ENCODE assay signal across 8 cellular contexts in genomic region chr9:98867434-98868168, GRCh38.
DNase-seq lines count a peak whose midpoint lies in the region; ATAC-seq, FAIRE-seq and TF ChIP-seq lines count a peak whose summit lies in the region.

No MANE protein-coding gene starts in this region.

- peak; percentile 94 for DNase-seq in HCEC 1CT
- DNase-seq in SK-MEL-5 (ENCODE audit: low read depth, low spot score), result peak; percentile 29
- no peak for DNase-seq in glutamatergic neuron
- peak; percentile 11 for DNase-seq in small intestine
- no peak for DNase-seq in mesothelial cell of epicardium (ENCODE audit: low spot score in 2 of 2, unreplicated experiment in 2 of 2)

- peak overlapping the region; percentile 46 for H3K27ac Mint-ChIP-seq in glutamatergic neuron (ENCODE audit: unreplicated experiment)
- no peak overlapping the region for H3K27ac Mint-ChIP-seq in mesothelial cell of epicardium

- no peaks in the 10 kb centered on the region for H3K4me1 ChIP-seq in small intestine (ENCODE audit: control insufficient read depth in 2 of 2, insufficient read depth in 1 of 2, low read depth in 1 of 2, low read length in 1 of 2)

- no peaks in the 10 kb centered on the region for H3K27me3 ChIP-seq in small intestine (ENCODE audit: control insufficient read depth in 2 of 2, insufficient read depth in 2 of 2, low read length in 2 of 2)

- H3K4me3 Mint-ChIP-seq in glutamatergic neuron (ENCODE audit: unreplicated experiment) (no peak overlapping the region), mesothelial cell of epicardium (no peak overlapping the region)

- 47 to 68% (median 55%) methylated on average over 4 of the region's 4 CpGs for WGBS in small intestine, 3 donors

- no peaks in the 10 kb centered on the region for H3K9me3 ChIP-seq in small intestine (ENCODE audit: control insufficient read depth, low read depth)

- in situ Hi-C loops in SK-MEL-5 (cut with HindIII; ENCODE audit: low pct_unique_long_range_greater_than_20kb, low sequenced_read_pairs), result no loop called here

- H3K27me3 Mint-ChIP-seq in glutamatergic neuron (ENCODE audit: unreplicated experiment) (peaks cover 2% of the 10 kb centered on the region), mesothelial cell of epicardium (ENCODE audit: low read depth) (peaks cover 31% of the 10 kb centered on the region)

- no peak for ATAC-seq in GM18502 (IDR thresholded peaks at IDR 0.05; ENCODE audit: poor library complexity, unreplicated experiment)
- ATAC-seq in HG03135 (IDR thresholded peaks at IDR 0.05; ENCODE audit: unreplicated experiment), result no peak
- ATAC-seq in HG03045 (IDR thresholded peaks at IDR 0.05; ENCODE audit: unreplicated experiment), result no peak

- H3K36me3 ChIP-seq in small intestine (ENCODE audit: control insufficient read depth in 2 of 2, insufficient read depth in 2 of 2, low read length in 2 of 2), result no peaks in the 10 kb centered on the region

- no peak for FAIRE-seq in small intestine (lab: Jason Lieb, UNC)

- peak overlapping the region in 1 of 2 donors; percentile 11 for H3K27ac ChIP-seq in small intestine (ENCODE audit: low read depth in 1 of 2, low read length in 1 of 2)

- H3K9me3 Mint-ChIP-seq in glutamatergic neuron (ENCODE audit: unreplicated experiment) (no peaks in the 10 kb centered on the region), mesothelial cell of epicardium (peaks cover 5% of the 10 kb centered on the region)

- peaks cover 9% of the 10 kb centered on the region for H3K36me3 Mint-ChIP-seq in glutamatergic neuron (ENCODE audit: unreplicated experiment)
- H3K36me3 Mint-ChIP-seq in mesothelial cell of epicardium, result no peaks in the 10 kb centered on the region

- H3K4me1 Mint-ChIP-seq in glutamatergic neuron (ENCODE audit: low read depth, unreplicated experiment) (no peaks in the 10 kb centered on the region), mesothelial cell of epicardium (no peaks in the 10 kb centered on the region)

- no peak overlapping the region for H3K4me3 ChIP-seq in small intestine (ENCODE audit: low read depth in 1 of 2, low read length in 2 of 2)

- no peak for TF ChIP-seq CTCF in glutamatergic neuron (IDR thresholded peaks at IDR 0.05; ENCODE audit: partially characterized antibody, unreplicated experiment)
- no peak for TF ChIP-seq CTCF in mesothelial cell of epicardium (IDR thresholded peaks at IDR 0.05; ENCODE audit: unreplicated experiment)

Comparison
In these comparisons a context has a peak if more than half of its experiments do, and no peak if none do; other contexts are left out.
1. DNase-seq: peak in HCEC 1CT (single experiment), SK-MEL-5 (single experiment) and small intestine (single experiment); none in glutamatergic neuron (single experiment) and mesothelial cell of epicardium (0 of 2).